Comparison of ENCODE assay signal across 9 cellular contexts in genomic region chr6:35973670-35974222, GRCh38. TPM values are rescaled to one million over a fixed set of nuclear protein-coding genes. Genes with fewer than 3 reads are reported as not detected.
DNase-seq lines count a peak whose midpoint lies in the region; ATAC-seq and TF ChIP-seq lines count a peak whose summit lies in the region.
"Had no signal": no experiment of that assay in that cellular context is flagged by ENCODE, and none has a peak within 500 bp of the region (broad histone marks: within the 10 kb centered on the region; RNA-seq: fewer than 3 reads in every experiment).

No MANE protein-coding gene starts in this region.

- H4K20me1 ChIP-seq in PC-9 (ENCODE audit: insufficient read depth) (no peaks in the 10 kb centered on the region), osteoblast (ENCODE audit: insufficient read depth, low read length) (no peaks in the 10 kb centered on the region)

- ATAC-seq in GM18873 (IDR thresholded peaks at IDR 0.05; ENCODE audit: low FRiP score, unreplicated experiment): peak; percentile 75
- no peak for ATAC-seq in HG03469 (IDR thresholded peaks at IDR 0.05; ENCODE audit: unreplicated experiment)

- H3K4me3 ChIP-seq in PC-9 (no peak overlapping the region), osteoblast (ENCODE audit: insufficient read depth, low read length) (no peak overlapping the region), neuronal stem cell (ENCODE audit: low read length in 2 of 2) (no peak overlapping the region)

- POLR2A ChIA-PET in PC-9 (lab: Charles Lee; ENCODE audit: unreplicated experiment): interaction anchor here (0.6 kb wide), 3 partner anchors 44 to 402 kb away, joined by 3 to 13 read pairs (median 4); no protein-coding TSS in a partner anchor

- TF ChIP-seq CTCF in PC-9 (conservative IDR thresholded peaks at IDR 0.05): no peak
- no peak for TF ChIP-seq CTCF in osteoblast (IDR thresholded peaks at IDR 0.05; ENCODE audit: extremely low read depth, low read depth, low read length)

- peak overlapping the region; percentile 32; the same call in 1 of the 2 replicates for H2AFZ ChIP-seq in PC-9
- H2AFZ ChIP-seq in osteoblast (ENCODE audit: low read length): no peak overlapping the region
- H2AFZ ChIP-seq in neuronal stem cell (ENCODE audit: low read length): no peak overlapping the region

- H3K23ac ChIP-seq in neuronal stem cell (ENCODE audit: low read depth, low read length, poor library complexity): no peak overlapping the region

- H3K79me2 ChIP-seq in PC-9 (ENCODE audit: low read depth) (no peaks in the 10 kb centered on the region), osteoblast (ENCODE audit: insufficient read depth, low read length) (no peaks in the 10 kb centered on the region)

- H3K9me3 ChIP-seq in PC-9 (ENCODE audit: insufficient read depth, low read depth) (no peaks in the 10 kb centered on the region), osteoblast (ENCODE audit: low read depth, low read length) (no peaks in the 10 kb centered on the region), neuronal stem cell (replicated peaks in 1 of 2; ENCODE audit: control insufficient read depth in 2 of 2, insufficient read depth in 1 of 2, low read depth in 1 of 2, low read length in 2 of 2) (no peaks in the 10 kb centered on the region)

- H2BK5ac ChIP-seq in neuronal stem cell (ENCODE audit: low read length): no peak overlapping the region

- no peaks in the 10 kb centered on the region for H3K79me1 ChIP-seq in neuronal stem cell (ENCODE audit: low read depth, low read length)

- intact Hi-C loops in PC-9 (cut with micrococcal nuclease; ENCODE audit: unreplicated experiment): loop anchor here (5.0 kb wide), 1 partner anchor 54 kb away; the partner anchor contains the start of gene MAPK14

- H4K8ac ChIP-seq in neuronal stem cell (ENCODE audit: low read depth, low read length): no peak overlapping the region

- H3K4me1 ChIP-seq in PC-9 (replicated peaks; ENCODE audit: insufficient read depth): peaks cover 41% of the 10 kb centered on the region
- peaks cover 10% of the 10 kb centered on the region for H3K4me1 ChIP-seq in osteoblast (ENCODE audit: insufficient read depth, low read length)
- H3K4me1 ChIP-seq in neuronal stem cell (ENCODE audit: control insufficient read depth in 2 of 2, insufficient read depth in 1 of 2, low read depth in 1 of 2, low read length in 2 of 2): peaks cover 4 to 9% of the 10 kb centered on the region in 2 donors

- no peaks in the 10 kb centered on the region for H3K27me3 ChIP-seq in PC-9 (ENCODE audit: insufficient read depth, low read depth)
- no peaks in the 10 kb centered on the region for H3K27me3 ChIP-seq in osteoblast (ENCODE audit: insufficient read depth, low read length)
- peaks cover 0 to 4% (median 0%) of the 10 kb centered on the region in 3 experiments for H3K27me3 ChIP-seq in neuronal stem cell (ENCODE audit: control insufficient read depth in 3 of 3, insufficient read depth in 3 of 3, low read depth in 1 of 3, low read length in 3 of 3)

- H3K9me2 ChIP-seq in PC-9 (ENCODE audit: insufficient read depth): no peaks in the 10 kb centered on the region

- H3K36me3 ChIP-seq in PC-9 (ENCODE audit: low read depth) (no peaks in the 10 kb centered on the region), osteoblast (ENCODE audit: insufficient read depth, low read length) (no peaks in the 10 kb centered on the region), neuronal stem cell (replicated peaks in 1 of 2; ENCODE audit: control insufficient read depth in 2 of 2, insufficient read depth in 2 of 2, low read length in 2 of 2) (no peaks in the 10 kb centered on the region)

- H3K27ac ChIP-seq in PC-9 (peak overlapping the region; percentile 87), osteoblast (ENCODE audit: low read depth, low read length) (no peak overlapping the region), neuronal stem cell (replicated peaks; ENCODE audit: low read length) (no peak overlapping the region)

- no peak overlapping the region for H2AK5ac ChIP-seq in neuronal stem cell (ENCODE audit: low read depth, low read length)

- H2BK12ac ChIP-seq in neuronal stem cell (ENCODE audit: low read length): no peak overlapping the region

- H3K18ac ChIP-seq in neuronal stem cell (ENCODE audit: low read length): no peak overlapping the region

- peaks cover 21% of the 10 kb centered on the region for H3F3A ChIP-seq in PC-9 (ENCODE audit: insufficient read depth, low read depth)

- no peak overlapping the region for H3K4ac ChIP-seq in neuronal stem cell (ENCODE audit: low read length)

- H3K9ac ChIP-seq in neuronal stem cell (ENCODE audit: low read depth, low read length, poor library complexity): no peak overlapping the region

- peak; percentile 25 for DNase-seq in HCEC 1CT
- DNase-seq in PC-9: peak; percentile 62 to 91
- DNase-seq in osteoblast (ENCODE audit: insufficient read length, low spot score, missing footprints): peak; percentile 71
- no peak for DNase-seq in neuronal stem cell (ENCODE audit: low spot score)
- DNase-seq in NK-92 (lab: John Stamatoyannopoulos, UW; ENCODE audit: unreplicated experiment): no peak
- DNase-seq: NCI-H510A treated with DMSO at 0.1 percent for 48 hours had no signal

- no CpG with 5 or more reads among the region's 9 CpGs for WGBS in neuronal stem cell (ENCODE audit: extremely low coverage in 2 of 2, insufficient read length in 2 of 2, insufficient replicate concordance in 1 of 2), 2 donors

- BruUV-seq in PC-9 (replicated peaks; lab: Mats Ljungman, UMichigan): no TSS peak

- H3K14ac ChIP-seq in neuronal stem cell (ENCODE audit: low read length): no peak overlapping the region

- no peak overlapping the region for H4K91ac ChIP-seq in neuronal stem cell (ENCODE audit: low read depth, low read length, poor library complexity)

- H3K4me2 ChIP-seq in PC-9 (peak overlapping the region; percentile 50), osteoblast (ENCODE audit: insufficient read depth, low read length) (no peak overlapping the region), neuronal stem cell (ENCODE audit: insufficient read depth, low read length, poor library complexity, severe bottlenecking) (no peak overlapping the region)

- H2BK15ac ChIP-seq in neuronal stem cell (ENCODE audit: low read length): no peak overlapping the region

- CTCF ChIA-PET in PC-9 (lab: Charles Lee): interaction anchor here (0.6 kb wide), 3 partner anchors 19 to 939 kb away, joined by 4 to 5 read pairs (median 4); no protein-coding TSS in a partner anchor

- no peak overlapping the region for H2BK120ac ChIP-seq in neuronal stem cell (ENCODE audit: low read depth, low read length)

RNA-seq across cellular contexts. Expression of gene SLC26A8, which starts 50.7 kb away (rescaled TPM):
- total RNA-seq in PC-9 (2021): not detected in 2 replicates
- under 0.01 TPM in 1 of 2 replicates, not detected in the other for total RNA-seq in osteoblast
- 0.26 TPM for polyA plus RNA-seq in neuronal stem cell (2013, experiment 1 of 2)
- polyA plus RNA-seq in neuronal stem cell (2013, experiment 2 of 2): 0.28 TPM
- total RNA-seq: glomerular endothelial cell had no signal

RNA-seq across cellular contexts. Expression of gene SRPK1, which starts 52.8 kb away (rescaled TPM):
- total RNA-seq in PC-9 (2021): 79.0 and 98.7 TPM in 2 replicates
- 36.6 and 39.5 TPM in 2 replicates for total RNA-seq in osteoblast
- 61.3 TPM for polyA plus RNA-seq in neuronal stem cell (2013, experiment 1 of 2)
- 63.8 TPM for polyA plus RNA-seq in neuronal stem cell (2013, experiment 2 of 2)

RNA-seq across cellular contexts. Expression of gene MAPK14, which starts 53.9 kb away (rescaled TPM):
- 60.4 and 70.7 TPM in 2 replicates for total RNA-seq in PC-9 (2021)
- total RNA-seq in osteoblast: 86.0 and 90.5 TPM in 2 replicates
- 18.6 TPM for polyA plus RNA-seq in neuronal stem cell (2013, experiment 1 of 2)
- polyA plus RNA-seq in neuronal stem cell (2013, experiment 2 of 2): 18.6 TPM

Comparison
In these comparisons a context has a peak if more than half of its experiments do, and no peak if none do; other contexts are left out.
1. DNase-seq: peak in HCEC 1CT (single experiment), PC-9 (2 of 2) and osteoblast (single experiment); none in neuronal stem cell (single experiment) and NK-92 (single experiment).